ENCODE assay signal across 1 cellular context in the genomic region with DNA sequence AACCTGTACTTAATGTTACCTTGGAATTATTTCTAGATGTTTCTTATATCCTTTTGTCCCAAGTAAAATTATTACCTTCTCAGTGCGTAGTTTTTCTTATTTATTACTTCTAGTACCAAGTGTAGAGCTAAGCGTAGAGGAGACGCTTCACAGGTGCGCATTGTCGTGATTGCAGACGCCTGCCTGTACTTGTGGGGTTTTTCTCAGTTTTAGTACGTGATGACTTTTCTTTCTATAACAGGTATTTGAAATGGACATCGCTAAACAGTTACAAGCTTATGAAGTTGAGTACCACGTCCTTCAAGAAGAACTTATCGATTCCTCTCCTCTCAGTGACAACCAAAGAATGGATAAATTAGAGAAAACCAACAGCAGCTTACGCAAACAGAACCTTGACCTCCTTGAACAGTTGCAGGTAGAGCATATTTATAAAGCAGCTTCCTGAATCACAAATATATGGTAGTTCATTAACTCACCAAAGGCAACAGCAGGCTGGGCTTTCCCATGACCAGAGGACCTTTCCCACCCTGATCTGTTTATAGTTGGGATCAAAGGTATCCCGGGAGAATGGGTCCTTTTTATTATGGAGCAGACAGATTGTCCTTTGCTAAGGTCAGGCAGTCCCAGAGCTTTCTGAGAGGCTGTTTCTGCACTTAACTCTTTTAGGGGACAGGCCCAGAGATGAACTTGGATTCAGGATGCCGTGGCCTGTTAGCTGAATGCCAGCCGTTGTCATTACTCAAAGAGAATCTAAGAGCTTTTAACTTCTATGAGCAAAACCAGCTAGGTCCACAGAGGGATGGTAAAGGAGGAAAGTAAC.
A peak's percentile ranks its signal among the peaks of the same experiment; 100 is the strongest.
TF ChIP-seq lines count a peak whose summit lies in the region.

No MANE protein-coding gene starts in this region.

TF ChIP-seq in HepG2, 621 proteins besides CTCF, POLR2A, EP300 and RAD21 (continued from another document and continues in another):
- TF ChIP-seq, protein P1, sequence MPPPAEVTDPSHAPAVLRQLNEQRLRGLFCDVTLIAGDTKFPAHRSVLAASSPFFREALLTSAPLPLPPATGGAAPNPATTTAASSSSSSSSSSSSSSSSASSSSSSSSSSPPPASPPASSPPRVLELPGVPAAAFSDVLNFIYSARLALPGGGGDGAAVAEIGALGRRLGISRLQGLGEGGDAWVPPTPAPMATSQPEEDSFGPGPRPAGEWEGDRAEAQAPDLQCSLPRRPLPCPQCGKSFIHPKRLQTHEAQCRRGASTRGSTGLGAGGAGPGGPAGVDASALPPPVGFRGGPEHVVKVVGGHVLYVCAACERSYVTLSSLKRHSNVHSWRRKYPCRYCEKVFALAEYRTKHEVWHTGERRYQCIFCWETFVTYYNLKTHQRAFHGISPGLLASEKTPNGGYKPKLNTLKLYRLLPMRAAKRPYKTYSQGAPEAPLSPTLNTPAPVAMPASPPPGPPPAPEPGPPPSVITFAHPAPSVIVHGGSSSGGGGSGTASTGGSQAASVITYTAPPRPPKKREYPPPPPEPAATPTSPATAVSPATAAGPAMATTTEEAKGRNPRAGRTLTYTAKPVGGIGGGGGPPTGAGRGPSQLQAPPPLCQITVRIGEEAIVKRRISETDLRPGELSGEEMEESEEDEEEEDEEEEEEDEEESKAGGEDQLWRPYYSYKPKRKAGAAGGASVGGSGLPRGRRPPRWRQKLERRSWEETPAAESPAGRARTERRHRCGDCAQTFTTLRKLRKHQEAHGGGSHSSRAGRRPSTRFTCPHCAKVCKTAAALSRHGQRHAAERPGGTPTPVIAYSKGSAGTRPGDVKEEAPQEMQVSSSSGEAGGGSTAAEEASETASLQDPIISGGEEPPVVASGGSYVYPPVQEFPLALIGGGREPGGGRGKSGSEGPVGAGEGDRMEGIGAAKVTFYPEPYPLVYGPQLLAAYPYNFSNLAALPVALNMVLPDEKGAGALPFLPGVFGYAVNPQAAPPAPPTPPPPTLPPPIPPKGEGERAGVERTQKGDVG (CRISPR knock-in tag; IDR thresholded peaks at IDR 0.05; ENCODE audit: borderline replicate concordance) = no peak; the same call in 1 of the 2 replicates
- TF ChIP-seq NFYC (CRISPR knock-in tag; IDR thresholded peaks at IDR 0.05) = peak; percentile 36; the same call in 1 of the 2 replicates
- TF ChIP-seq RNF2 (conservative IDR thresholded peaks at IDR 0.05; ENCODE audit: low read depth) = no peak
- peak; percentile 62; the same call in 1 of the 2 replicates for TF ChIP-seq ZNF558 (CRISPR knock-in tag; IDR thresholded peaks at IDR 0.05; ENCODE audit: borderline replicate concordance)
- TF ChIP-seq ZNF788 (CRISPR knock-in tag; IDR thresholded peaks at IDR 0.05; ENCODE audit: borderline replicate concordance) = peak; percentile 71; the same call in 1 of the 2 replicates
- TF ChIP-seq DNMT3B (CRISPR knock-in tag; conservative IDR thresholded peaks at IDR 0.05) = 0 out of 2 replicates have a peak, but pooled peaks have one; percentile 79
- TF ChIP-seq POLR2AphosphoS2 (IDR thresholded peaks at IDR 0.05; ENCODE audit: low read depth, low read length) = no peak
- TF ChIP-seq, protein P2, sequence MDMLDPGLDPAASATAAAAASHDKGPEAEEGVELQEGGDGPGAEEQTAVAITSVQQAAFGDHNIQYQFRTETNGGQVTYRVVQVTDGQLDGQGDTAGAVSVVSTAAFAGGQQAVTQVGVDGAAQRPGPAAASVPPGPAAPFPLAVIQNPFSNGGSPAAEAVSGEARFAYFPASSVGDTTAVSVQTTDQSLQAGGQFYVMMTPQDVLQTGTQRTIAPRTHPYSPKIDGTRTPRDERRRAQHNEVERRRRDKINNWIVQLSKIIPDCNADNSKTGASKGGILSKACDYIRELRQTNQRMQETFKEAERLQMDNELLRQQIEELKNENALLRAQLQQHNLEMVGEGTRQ (IDR thresholded peaks at IDR 0.05; ENCODE audit: low read depth, low read length) = no peak
- TF ChIP-seq, protein P2 (CRISPR knock-in tag; IDR thresholded peaks at IDR 0.05; ENCODE audit: borderline replicate concordance) = no peak
- TF ChIP-seq RBFOX2 (IDR thresholded peaks at IDR 0.05; ENCODE audit: low read depth, low read length) = peak; percentile 61
- TF ChIP-seq ZNF780A (CRISPR knock-in tag; IDR thresholded peaks at IDR 0.05) = no peak
- TF ChIP-seq ZZZ3 (CRISPR knock-in tag; IDR thresholded peaks at IDR 0.05; ENCODE audit: borderline replicate concordance) = no peak
- peak; percentile 61 for TF ChIP-seq XRCC5 (optimal IDR thresholded peaks at IDR 0.05; ENCODE audit: low read length)
- no peak for TF ChIP-seq BORCS8-MEF2B (CRISPR knock-in tag; IDR thresholded peaks at IDR 0.05)
- TF ChIP-seq GTF2F1 (IDR thresholded peaks at IDR 0.05; ENCODE audit: low read length) = no peak
- TF ChIP-seq ZSCAN20 (CRISPR knock-in tag; IDR thresholded peaks at IDR 0.05; ENCODE audit: borderline replicate concordance) = no peak
- no peak for TF ChIP-seq ARNT (IDR thresholded peaks at IDR 0.05)
- TF ChIP-seq ZMYM4 (CRISPR knock-in tag; IDR thresholded peaks at IDR 0.05) = peak; percentile 91
- TF ChIP-seq CSRNP2 (CRISPR knock-in tag; conservative IDR thresholded peaks at IDR 0.05; ENCODE audit: low read depth) = no peak
- TF ChIP-seq ATF1 (CRISPR knock-in tag; IDR thresholded peaks at IDR 0.05) = peak; percentile 84
- peak; percentile 76 for TF ChIP-seq NR2C2 (CRISPR knock-in tag; IDR thresholded peaks at IDR 0.05; ENCODE audit: borderline replicate concordance)
- peak; percentile 61; the same call in 1 of the 2 replicates for TF ChIP-seq JUND (CRISPR knock-in tag; IDR thresholded peaks at IDR 0.05)
- TF ChIP-seq ZFP36 (IDR thresholded peaks at IDR 0.05; ENCODE audit: borderline replicate concordance, low read depth, low read length, partially characterized antibody) = no peak
- peak; percentile 65 for TF ChIP-seq SALL2 (CRISPR knock-in tag; IDR thresholded peaks at IDR 0.05)
- peak; percentile 100 for TF ChIP-seq FOXJ3 (CRISPR knock-in tag; IDR thresholded peaks at IDR 0.05; ENCODE audit: borderline replicate concordance)
- TF ChIP-seq BRD4 (CRISPR knock-in tag; IDR thresholded peaks at IDR 0.05) = peak; percentile 81; the same call in 1 of the 2 replicates
- TF ChIP-seq ZNF790 (CRISPR knock-in tag; IDR thresholded peaks at IDR 0.05; ENCODE audit: borderline replicate concordance) = no peak
- no peak for TF ChIP-seq ZFP36L2 (CRISPR knock-in tag; IDR thresholded peaks at IDR 0.05)
- TF ChIP-seq, protein P3, sequence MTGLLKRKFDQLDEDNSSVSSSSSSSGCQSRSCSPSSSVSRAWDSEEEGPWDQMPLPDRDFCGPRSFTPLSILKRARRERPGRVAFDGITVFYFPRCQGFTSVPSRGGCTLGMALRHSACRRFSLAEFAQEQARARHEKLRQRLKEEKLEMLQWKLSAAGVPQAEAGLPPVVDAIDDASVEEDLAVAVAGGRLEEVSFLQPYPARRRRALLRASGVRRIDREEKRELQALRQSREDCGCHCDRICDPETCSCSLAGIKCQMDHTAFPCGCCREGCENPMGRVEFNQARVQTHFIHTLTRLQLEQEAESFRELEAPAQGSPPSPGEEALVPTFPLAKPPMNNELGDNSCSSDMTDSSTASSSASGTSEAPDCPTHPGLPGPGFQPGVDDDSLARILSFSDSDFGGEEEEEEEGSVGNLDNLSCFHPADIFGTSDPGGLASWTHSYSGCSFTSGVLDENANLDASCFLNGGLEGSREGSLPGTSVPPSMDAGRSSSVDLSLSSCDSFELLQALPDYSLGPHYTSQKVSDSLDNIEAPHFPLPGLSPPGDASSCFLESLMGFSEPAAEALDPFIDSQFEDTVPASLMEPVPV (CRISPR knock-in tag; IDR thresholded peaks at IDR 0.05) = no peak
- TF ChIP-seq, protein P4, sequence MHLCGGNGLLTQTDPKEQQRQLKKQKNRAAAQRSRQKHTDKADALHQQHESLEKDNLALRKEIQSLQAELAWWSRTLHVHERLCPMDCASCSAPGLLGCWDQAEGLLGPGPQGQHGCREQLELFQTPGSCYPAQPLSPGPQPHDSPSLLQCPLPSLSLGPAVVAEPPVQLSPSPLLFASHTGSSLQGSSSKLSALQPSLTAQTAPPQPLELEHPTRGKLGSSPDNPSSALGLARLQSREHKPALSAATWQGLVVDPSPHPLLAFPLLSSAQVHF (CRISPR knock-in tag; IDR thresholded peaks at IDR 0.05) = no peak
- peak; percentile 67 for TF ChIP-seq ZNF205 (CRISPR knock-in tag; IDR thresholded peaks at IDR 0.05)
- TF ChIP-seq HOXA3 (CRISPR knock-in tag; IDR thresholded peaks at IDR 0.05) = peak; percentile 76
- peak; percentile 99 for TF ChIP-seq SP5 (CRISPR knock-in tag; IDR thresholded peaks at IDR 0.05; ENCODE audit: borderline replicate concordance, low read depth)
- TF ChIP-seq ZFP62 (CRISPR knock-in tag; IDR thresholded peaks at IDR 0.05) = no peak
- no peak for TF ChIP-seq ZNF891 (CRISPR knock-in tag; IDR thresholded peaks at IDR 0.05)
- no peak for TF ChIP-seq RFX1 (IDR thresholded peaks at IDR 0.05)
- no peak for TF ChIP-seq MTA3 (CRISPR knock-in tag; IDR thresholded peaks at IDR 0.05)
- TF ChIP-seq THAP11 (CRISPR knock-in tag; IDR thresholded peaks at IDR 0.05) = peak; percentile 72
- TF ChIP-seq TAF15 (IDR thresholded peaks at IDR 0.05; ENCODE audit: low read depth, low read length, poor library complexity, severe bottlenecking) = no peak
- TF ChIP-seq PAX8 (CRISPR knock-in tag; IDR thresholded peaks at IDR 0.05; ENCODE audit: borderline replicate concordance) = no peak
- no peak for TF ChIP-seq MXD1 (CRISPR knock-in tag; IDR thresholded peaks at IDR 0.05)
- TF ChIP-seq SIX4 (CRISPR knock-in tag; IDR thresholded peaks at IDR 0.05) = peak; percentile 90
- TF ChIP-seq SP140L (CRISPR knock-in tag; IDR thresholded peaks at IDR 0.05; ENCODE audit: borderline replicate concordance) = no peak
- TF ChIP-seq, protein P5, sequence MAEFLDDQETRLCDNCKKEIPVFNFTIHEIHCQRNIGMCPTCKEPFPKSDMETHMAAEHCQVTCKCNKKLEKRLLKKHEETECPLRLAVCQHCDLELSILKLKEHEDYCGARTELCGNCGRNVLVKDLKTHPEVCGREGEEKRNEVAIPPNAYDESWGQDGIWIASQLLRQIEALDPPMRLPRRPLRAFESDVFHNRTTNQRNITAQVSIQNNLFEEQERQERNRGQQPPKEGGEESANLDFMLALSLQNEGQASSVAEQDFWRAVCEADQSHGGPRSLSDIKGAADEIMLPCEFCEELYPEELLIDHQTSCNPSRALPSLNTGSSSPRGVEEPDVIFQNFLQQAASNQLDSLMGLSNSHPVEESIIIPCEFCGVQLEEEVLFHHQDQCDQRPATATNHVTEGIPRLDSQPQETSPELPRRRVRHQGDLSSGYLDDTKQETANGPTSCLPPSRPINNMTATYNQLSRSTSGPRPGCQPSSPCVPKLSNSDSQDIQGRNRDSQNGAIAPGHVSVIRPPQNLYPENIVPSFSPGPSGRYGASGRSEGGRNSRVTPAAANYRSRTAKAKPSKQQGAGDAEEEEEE (CRISPR knock-in tag; IDR thresholded peaks at IDR 0.05; ENCODE audit: borderline replicate concordance) = no peak
- no peak for TF ChIP-seq GPN1 (CRISPR knock-in tag; IDR thresholded peaks at IDR 0.05; ENCODE audit: borderline replicate concordance)
- no peak for TF ChIP-seq FLYWCH1 (CRISPR knock-in tag; IDR thresholded peaks at IDR 0.05)
- TF ChIP-seq ZNF598 (CRISPR knock-in tag; IDR thresholded peaks at IDR 0.05; ENCODE audit: borderline replicate concordance) = no peak
- TF ChIP-seq, protein P6, sequence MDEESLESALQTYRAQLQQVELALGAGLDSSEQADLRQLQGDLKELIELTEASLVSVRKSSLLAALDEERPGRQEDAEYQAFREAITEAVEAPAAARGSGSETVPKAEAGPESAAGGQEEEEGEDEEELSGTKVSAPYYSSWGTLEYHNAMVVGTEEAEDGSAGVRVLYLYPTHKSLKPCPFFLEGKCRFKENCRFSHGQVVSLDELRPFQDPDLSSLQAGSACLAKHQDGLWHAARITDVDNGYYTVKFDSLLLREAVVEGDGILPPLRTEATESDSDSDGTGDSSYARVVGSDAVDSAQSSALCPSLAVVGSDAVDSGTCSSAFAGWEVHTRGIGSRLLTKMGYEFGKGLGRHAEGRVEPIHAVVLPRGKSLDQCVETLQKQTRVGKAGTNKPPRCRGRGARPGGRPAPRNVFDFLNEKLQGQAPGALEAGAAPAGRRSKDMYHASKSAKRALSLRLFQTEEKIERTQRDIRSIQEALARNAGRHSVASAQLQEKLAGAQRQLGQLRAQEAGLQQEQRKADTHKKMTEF (CRISPR knock-in tag; IDR thresholded peaks at IDR 0.05) = peak; percentile 99
